ENCODE assay signal across 20 cellular contexts in genomic region chr22:30483169-30483568, GRCh38. TPM values are rescaled to one million over a fixed set of nuclear protein-coding genes. Genes with fewer than 3 reads are reported as not detected.
"Had no signal": no experiment of that assay in that cellular context is flagged by ENCODE, and none has a peak within 500 bp of the region (broad histone marks: within the 10 kb centered on the region; RNA-seq: fewer than 3 reads in every experiment).

No MANE protein-coding gene starts in this region.

- H3K4me1 ChIP-seq: ascending aorta, transverse colon, vagina had no signal

- FAIRE-seq: bronchial epithelial cell, kidney, TTC549 had no signal

- H3K27ac Mint-ChIP-seq: nephron, WTC11 had no signal

- DNase-seq: activated CD4-positive, alpha-beta T cell treated with anti-CD3 and anti-CD28 coated beads for 48 hours; activated CD8-positive, alpha-beta memory T cell treated with anti-CD3 and anti-CD28 coated beads for 24 hours; activated naive CD4-positive, alpha-beta T cell treated with Interleukin-2 at 50 U/mL for 16 hours; kidney; right cardiac atrium; stimulated activated CD4-positive, alpha-beta T cell treated with anti-CD3 and anti-CD28 coated beads, Interleukin-15, amount 100 ng/mL, for 24 hours; stimulated activated CD4-positive, alpha-beta T cell treated with anti-CD3 and anti-CD28 coated beads, Interleukin-4, amount 100 ng/mL, for 24 hours; stimulated activated naive CD4-positive, alpha-beta T cell; T-helper 2 cell; transverse colon had no signal

- H3K4me1 Mint-ChIP-seq: nephron, WTC11 had no signal

- ATAC-seq: right cardiac atrium, WTC11 had no signal

- H3K79me2 ChIP-seq: hepatocyte had no signal

- H3K4me2 ChIP-seq: hepatocyte had no signal

- H3K36me3 Mint-ChIP-seq: WTC11 had no signal

- H3K27ac ChIP-seq: ascending aorta, hepatocyte, skin epidermis, transverse colon, vagina had no signal

- H3K27me3 ChIP-seq: ascending aorta, hepatocyte, transverse colon, vagina had no signal

- H2AFZ ChIP-seq: hepatocyte had no signal

- H3K9me3 Mint-ChIP-seq: WTC11 had no signal

- H3K9me3 ChIP-seq: ascending aorta, transverse colon, vagina had no signal

- H3K36me3 ChIP-seq: ascending aorta, transverse colon, vagina had no signal

- H3K4me3 ChIP-seq: ascending aorta, hepatocyte, skin epidermis, transverse colon, vagina had no signal

- H3K4me3 Mint-ChIP-seq: nephron, WTC11 had no signal

RNA-seq across cellular contexts. Expression of gene SEC14L3, which starts 11.4 kb away (rescaled TPM):
- total RNA-seq: ascending aorta, bronchial epithelial cell, hepatocyte, kidney, right cardiac atrium, subcutaneous adipose tissue, transverse colon, vagina, WTC11 had no signal
- polyA plus RNA-seq: esophagus, hepatocyte, right cardiac atrium had no signal

RNA-seq across cellular contexts. Expression of gene SEC14L4, which starts 22.3 kb away (rescaled TPM):
- total RNA-seq: ascending aorta, bronchial epithelial cell, hepatocyte, right cardiac atrium, subcutaneous adipose tissue, transverse colon, vagina had no signal
- polyA plus RNA-seq: hepatocyte, right cardiac atrium had no signal
